1 cellular context compared by ENCODE assay signal in the genomic region with DNA sequence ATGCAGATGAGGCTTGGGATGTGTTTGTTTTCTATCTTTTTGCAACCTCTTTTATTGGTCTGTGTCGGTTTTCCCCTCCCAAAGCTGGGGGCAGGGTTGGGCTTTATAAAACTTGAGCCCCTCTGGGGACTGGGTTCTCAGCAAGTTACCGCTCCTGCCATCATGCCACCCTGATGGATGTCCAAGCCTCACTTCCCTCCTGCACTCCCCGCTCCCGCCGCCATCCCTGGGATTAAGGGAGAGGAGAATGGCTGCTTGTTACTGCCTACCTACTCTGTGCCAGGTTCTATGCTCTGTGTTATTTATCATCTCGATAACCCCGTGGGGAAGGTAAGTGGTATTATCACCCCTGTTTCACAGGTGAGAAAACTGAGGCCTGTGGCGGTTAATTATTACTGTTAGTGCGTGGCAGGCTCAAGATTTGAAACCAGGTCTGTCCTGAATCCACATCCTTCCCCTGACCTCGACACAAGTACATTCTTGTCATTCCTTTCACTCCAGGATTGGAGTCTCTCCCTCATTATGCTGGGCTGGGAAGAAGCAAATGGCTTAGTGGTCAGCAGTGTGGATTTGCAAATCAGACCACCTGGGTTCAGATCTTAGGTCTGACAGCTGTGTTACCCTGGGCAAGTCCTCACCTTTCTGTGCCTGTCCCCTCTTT.
TF ChIP-seq lines count a peak whose summit lies in the region.

No MANE protein-coding gene starts in this region.

TF ChIP-seq in HepG2, 621 proteins besides CTCF, POLR2A, EP300 and RAD21:
- TF ChIP-seq ZNF629 (CRISPR knock-in tag; conservative IDR thresholded peaks at IDR 0.05) (0 out of 2 replicates have a peak, but pooled peaks have one; percentile 19), FOXK1 (CRISPR knock-in tag; IDR thresholded peaks at IDR 0.05; ENCODE audit: borderline replicate concordance, low read depth) (no peak)
TF ChIP-seq in HepG2: peak in this region for 1.
